Comparison of ENCODE assay signal across 17 cellular contexts in genomic region chr2:144580521-144581153, GRCh38.
DNase-seq lines count a peak whose midpoint lies in the region; ATAC-seq and TF ChIP-seq lines count a peak whose summit lies in the region.
"Had no signal": no experiment of that assay in that cellular context is flagged by ENCODE, and none has a peak within 500 bp of the region (broad histone marks: within the 10 kb centered on the region; RNA-seq: fewer than 3 reads in every experiment).

No MANE protein-coding gene starts in this region.

- POLR2A ChIA-PET in HEK293 (lab: Yijun Ruan, JAX) = no interaction called here

- H3K27me3 ChIP-seq in parathyroid adenoma (ENCODE audit: control insufficient read depth, insufficient read depth, low read length) = no peaks in the 10 kb centered on the region
- H3K27me3 ChIP-seq: heart right ventricle had no signal

- H3K9me3 ChIP-seq in HEK293 (ENCODE audit: control insufficient read depth, insufficient read depth, low read depth, low read length) (no peaks in the 10 kb centered on the region), parathyroid adenoma (ENCODE audit: control insufficient read depth, low read length) (no peaks in the 10 kb centered on the region)
- H3K9me3 ChIP-seq: heart right ventricle, mucosa of descending colon had no signal

- H3K36me3 ChIP-seq in HEK293 (ENCODE audit: control insufficient read depth in 2 of 2, insufficient read depth in 1 of 2, low read length in 2 of 2) (no peaks in the 10 kb centered on the region), parathyroid adenoma (ENCODE audit: control insufficient read depth, insufficient read depth, low read length) (no peaks in the 10 kb centered on the region)
- H3K36me3 ChIP-seq: heart right ventricle had no signal

- no peaks in the 10 kb centered on the region for H3K9me3 Mint-ChIP-seq in central memory CD8-positive, alpha-beta T cell
- H3K9me3 Mint-ChIP-seq: CD4-positive, alpha-beta T cell; dendritic cell treated with granulocyte-macrophage colony-stimulating factor and Interleukin-4, amounts not matched to agents 40 ng/mL and 50 ng/mL, for 4 days had no signal

- no peak overlapping the region for H3K27ac ChIP-seq in HEK293 (ENCODE audit: extremely low read depth, low read depth, low read length)
- no peak overlapping the region for H3K27ac ChIP-seq in parathyroid adenoma
- H3K27ac ChIP-seq: heart right ventricle, PC-9 had no signal

- TF ChIP-seq CTCF in HEK293 (tag by site-specific recombination; IDR thresholded peaks at IDR 0.05) = no peak
- TF ChIP-seq CTCF in parathyroid adenoma (IDR thresholded peaks at IDR 0.05) = no peak
- TF ChIP-seq CTCF in GM13977 (IDR thresholded peaks at IDR 0.05; ENCODE audit: extremely low read depth, insufficient read depth, missing control alignments) = no peak

- H3K27me3 Mint-ChIP-seq in central memory CD8-positive, alpha-beta T cell = no peaks in the 10 kb centered on the region
- H3K27me3 Mint-ChIP-seq: CD4-positive, alpha-beta T cell; dendritic cell treated with granulocyte-macrophage colony-stimulating factor and Interleukin-4, amounts not matched to agents 40 ng/mL and 50 ng/mL, for 4 days had no signal

- DNase-seq in NCI-H82 treated with DMSO at 0.1 percent for 48 hours (lab: John Stamatoyannopoulos, UW; ENCODE audit: unreplicated experiment) (peak; percentile 97), GM13977 (ENCODE audit: low spot score) (no peak), NCI-H2081 (lab: John Stamatoyannopoulos, UW) (no peak)
- no peak for DNase-seq in central memory CD8-positive, alpha-beta T cell (ENCODE audit: low spot score in 2 of 2)
- DNase-seq: activated CD4-positive, CD25-positive, alpha-beta regulatory T cell; activated naive CD4-positive, alpha-beta T cell; CD4-positive, alpha-beta T cell; heart right ventricle; MM.1S; mucosa of descending colon; PC-9; stimulated activated CD4-positive, alpha-beta T cell treated with anti-CD3 and anti-CD28 coated beads, Interleukin-12 subunit alpha, Interleukin-12 subunit beta, amount 100 ng/mL, for 4 hours had no signal

- H3K79me2 ChIP-seq in parathyroid adenoma = no peaks in the 10 kb centered on the region

- H3K9ac ChIP-seq in parathyroid adenoma = no peak overlapping the region

- peak overlapping the region; percentile 6 for H3K27ac Mint-ChIP-seq in central memory CD8-positive, alpha-beta T cell (ENCODE audit: low read depth)
- H3K27ac Mint-ChIP-seq: CD4-positive, alpha-beta T cell; dendritic cell treated with granulocyte-macrophage colony-stimulating factor and Interleukin-4, amounts not matched to agents 40 ng/mL and 50 ng/mL, for 4 days; progenitor cell of endocrine pancreas had no signal

- ATAC-seq in central memory CD8-positive, alpha-beta T cell (replicated peaks; ENCODE audit: extremely low read depth, poor library complexity, severe bottlenecking) = peak; percentile 47
- no peak for ATAC-seq in GM21529 (IDR thresholded peaks at IDR 0.05; ENCODE audit: unreplicated experiment)
- ATAC-seq: heart right ventricle, mucosa of descending colon had no signal

- in situ Hi-C loops in GM13977 (cut with MboI; ENCODE audit: low pct_unique_long_range_greater_than_20kb, low sequenced_read_pairs, unreplicated experiment) = no loop called here

- peaks cover 21% of the 10 kb centered on the region for H3K4me1 Mint-ChIP-seq in central memory CD8-positive, alpha-beta T cell

- no peak overlapping the region for H3K4me2 ChIP-seq in parathyroid adenoma (ENCODE audit: low read length)
- H3K4me2 ChIP-seq: PC-9 had no signal

- peak overlapping the region; percentile 8 for H2AFZ ChIP-seq in parathyroid adenoma
- H2AFZ ChIP-seq: PC-9 had no signal

- H3K36me3 Mint-ChIP-seq in central memory CD8-positive, alpha-beta T cell (ENCODE audit: insufficient read depth) = no peaks in the 10 kb centered on the region

- H3K4me1 ChIP-seq in HEK293 (ENCODE audit: control insufficient read depth, insufficient read depth, low read length) (no peaks in the 10 kb centered on the region), parathyroid adenoma (no peaks in the 10 kb centered on the region)

- H3K4me3 Mint-ChIP-seq in central memory CD8-positive, alpha-beta T cell = no peak overlapping the region
- H3K4me3 Mint-ChIP-seq: CD4-positive, alpha-beta T cell; dendritic cell treated with granulocyte-macrophage colony-stimulating factor and Interleukin-4, amounts not matched to agents 40 ng/mL and 50 ng/mL, for 4 days had no signal

- CTCF ChIA-PET in HEK293 (lab: Yijun Ruan, JAX) = no interaction called here

- H3K4me3 ChIP-seq in HEK293 (ENCODE audit: low read depth, low read length) (no peak overlapping the region), parathyroid adenoma (ENCODE audit: low read depth, low read length) (no peak overlapping the region)
- H3K4me3 ChIP-seq: heart right ventricle, mucosa of descending colon, PC-9 had no signal

TF ChIP-seq in HEK293, 187 proteins besides CTCF, POLR2A, EP300 and RAD21:
- TF ChIP-seq ZNF133 (tag by site-specific recombination; IDR thresholded peaks at IDR 0.05) (no peak), ELK4 (IDR thresholded peaks at IDR 0.05; ENCODE audit: borderline replicate concordance, low read depth, low read length) (peak; percentile 89), ZBTB6 (tag by site-specific recombination; IDR thresholded peaks at IDR 0.05) (no peak), KLF8 (tag by site-specific recombination; IDR thresholded peaks at IDR 0.05) (no peak)
TF ChIP-seq in HEK293: peak in this region for 1.
